Comparison of ENCODE assay signal across 12 cellular contexts in genomic region chr16:5604770-5605169, GRCh38.
DNase-seq lines count a peak whose midpoint lies in the region; ATAC-seq and TF ChIP-seq lines count a peak whose summit lies in the region.
"Had no signal": no experiment of that assay in that cellular context is flagged by ENCODE, and none has a peak within 500 bp of the region (broad histone marks: within the 10 kb centered on the region; RNA-seq: fewer than 3 reads in every experiment).

No MANE protein-coding gene starts in this region.

- in situ Hi-C loops in SK-MEL-5 (cut with HindIII; ENCODE audit: low pct_unique_long_range_greater_than_20kb, low sequenced_read_pairs), result no loop called here

- POLR2A ChIA-PET in CD4-positive, alpha-beta memory T cell (lab: Charles Lee; ENCODE audit: partially characterized antibody), result no interaction called here

- H3K36me3 Mint-ChIP-seq in Calu3 (ENCODE audit: insufficient read depth, unreplicated experiment), result no peaks in the 10 kb centered on the region
- H3K36me3 Mint-ChIP-seq in CD4-positive, alpha-beta memory T cell, result no peaks in the 10 kb centered on the region
- H3K36me3 Mint-ChIP-seq: T-cell had no signal

- H3K36me3 ChIP-seq in liver (ENCODE audit: control insufficient read depth in 4 of 4, insufficient read depth in 3 of 4, low read depth in 1 of 4, low read length in 3 of 4), result no peaks in the 10 kb centered on the region
- no peaks in the 10 kb centered on the region for H3K36me3 ChIP-seq in CD4-positive, alpha-beta memory T cell (ENCODE audit: insufficient read depth, low read length)

- DNase-seq in Calu3 (peak; percentile 49), HuH-7 (ENCODE audit: low spot score) (peak; percentile 15), SK-MEL-5 (ENCODE audit: low read depth, low spot score) (peak; percentile 59)
- DNase-seq in CD4-positive, alpha-beta memory T cell, result no peak
- DNase-seq: T-cell, testis had no signal

- H3K27ac ChIP-seq in liver (ENCODE audit: low read depth in 1 of 2, low read length in 2 of 2), result no peak overlapping the region
- no peak overlapping the region for H3K27ac ChIP-seq in CD4-positive, alpha-beta memory T cell (ENCODE audit: low read depth, low read length)
- H3K27ac ChIP-seq: KMS-11, testis had no signal

- no peak overlapping the region for H3K27ac Mint-ChIP-seq in Calu3 (ENCODE audit: unreplicated experiment)
- no peak overlapping the region for H3K27ac Mint-ChIP-seq in CD4-positive, alpha-beta memory T cell
- H3K27ac Mint-ChIP-seq: T-cell had no signal

- CTCF ChIA-PET in Calu3 (lab: Charles Lee), result no interaction called here
- CTCF ChIA-PET in CD4-positive, alpha-beta memory T cell (lab: Charles Lee; ENCODE audit: partially characterized antibody), result no interaction called here

- intact Hi-C loops in Calu3 (cut with micrococcal nuclease; ENCODE audit: unreplicated experiment), result loop anchor here (2.0 to 5.0 kb wide), 2 partner anchors 102 to 367 kb away; no protein-coding TSS in a partner anchor
- intact Hi-C loops in CD4-positive, alpha-beta memory T cell (cut with micrococcal nuclease), result no loop called here

- peak; percentile 57 for TF ChIP-seq CTCF in Calu3 (IDR thresholded peaks at IDR 0.05; ENCODE audit: unreplicated experiment)
- TF ChIP-seq CTCF in liver (IDR thresholded peaks at IDR 0.05; ENCODE audit: low read depth, low read length, missing input control), result peak; percentile 2

- H3K9me3 Mint-ChIP-seq in Calu3 (ENCODE audit: low read depth, unreplicated experiment), result no peaks in the 10 kb centered on the region
- peaks cover 0 to 12% (median 4%) of the 10 kb centered on the region in 8 donors for H3K9me3 Mint-ChIP-seq in CD4-positive, alpha-beta memory T cell

- BruUV-seq in Calu3 (replicated peaks; lab: Mats Ljungman, UMichigan), result no TSS peak

- no peak overlapping the region for H3K9ac ChIP-seq in liver (ENCODE audit: low read depth in 1 of 2, low read length in 2 of 2)
- H3K9ac ChIP-seq: KMS-11 had no signal

- ATAC-seq in GM19463 (IDR thresholded peaks at IDR 0.05; ENCODE audit: unreplicated experiment) (no peak), HG03378 (IDR thresholded peaks at IDR 0.05; ENCODE audit: unreplicated experiment) (no peak), HG02588 (IDR thresholded peaks at IDR 0.05; ENCODE audit: unreplicated experiment) (no peak)
- ATAC-seq: T-cell had no signal

- H3K27me3 Mint-ChIP-seq in Calu3 (ENCODE audit: unreplicated experiment), result peaks cover 7% of the 10 kb centered on the region
- no peaks in the 10 kb centered on the region for H3K27me3 Mint-ChIP-seq in CD4-positive, alpha-beta memory T cell
- H3K27me3 Mint-ChIP-seq: T-cell had no signal

- H3K27me3 ChIP-seq in liver (ENCODE audit: control insufficient read depth in 4 of 4, insufficient read depth in 4 of 4, low read length in 3 of 4), result peaks cover 0 to 4% (median 1%) of the 10 kb centered on the region in 4 donors
- H3K27me3 ChIP-seq in CD4-positive, alpha-beta memory T cell (ENCODE audit: insufficient read depth, low read length), result no peaks in the 10 kb centered on the region
- H3K27me3 ChIP-seq: testis had no signal

- H3K4me3 Mint-ChIP-seq in Calu3 (ENCODE audit: low read depth, unreplicated experiment), result no peak overlapping the region
- no peak overlapping the region for H3K4me3 Mint-ChIP-seq in CD4-positive, alpha-beta memory T cell
- H3K4me3 Mint-ChIP-seq: T-cell had no signal

- WGBS in liver, result 37% methylated on average over 8 of the region's 8 CpGs

- TF ChIP-seq RAD21 in liver (IDR thresholded peaks at IDR 0.05), result peak; percentile 39 to 45

- no peaks in the 10 kb centered on the region for H3K4me1 ChIP-seq in liver (ENCODE audit: control insufficient read depth in 4 of 4, insufficient read depth in 4 of 4, low read length in 3 of 4)
- H3K4me1 ChIP-seq in CD4-positive, alpha-beta memory T cell (ENCODE audit: insufficient read depth, low read length), result no peaks in the 10 kb centered on the region
- H3K4me1 ChIP-seq: testis had no signal

- H3K4me1 Mint-ChIP-seq in Calu3 (ENCODE audit: low read depth, unreplicated experiment), result no peaks in the 10 kb centered on the region
- H3K4me1 Mint-ChIP-seq in CD4-positive, alpha-beta memory T cell, result no peaks in the 10 kb centered on the region
- H3K4me1 Mint-ChIP-seq: T-cell had no signal

- peaks cover 0 to 1% (median 0%) of the 10 kb centered on the region in 4 donors for H3K9me3 ChIP-seq in liver (ENCODE audit: control insufficient read depth in 4 of 4, low read length in 3 of 4)
- H3K9me3 ChIP-seq in CD4-positive, alpha-beta memory T cell (ENCODE audit: control insufficient read depth in 1 of 2, low read length in 2 of 2), result no peaks in the 10 kb centered on the region
- H3K9me3 ChIP-seq: testis had no signal

- no peak overlapping the region for H3K4me3 ChIP-seq in liver (ENCODE audit: low read depth in 1 of 3, low read length in 3 of 3)
- H3K4me3 ChIP-seq in CD4-positive, alpha-beta memory T cell (ENCODE audit: low read length in 2 of 2), result no peak overlapping the region
- H3K4me3 ChIP-seq: lung, testis had no signal

TF ChIP-seq in liver, 16 proteins besides CTCF, POLR2A, EP300 and RAD21:
- TF ChIP-seq REST (IDR thresholded peaks at IDR 0.05) (no peak), EGR1 (IDR thresholded peaks at IDR 0.05; ENCODE audit: low read depth in 2 of 2) (no peak), NR2F2 (IDR thresholded peaks at IDR 0.05) (no peak), YY1 (IDR thresholded peaks at IDR 0.05) (no peak), HNF4G (IDR thresholded peaks at IDR 0.05) (no peak), FOXA1 (IDR thresholded peaks at IDR 0.05) (no peak)
- TF ChIP-seq, protein P1, sequence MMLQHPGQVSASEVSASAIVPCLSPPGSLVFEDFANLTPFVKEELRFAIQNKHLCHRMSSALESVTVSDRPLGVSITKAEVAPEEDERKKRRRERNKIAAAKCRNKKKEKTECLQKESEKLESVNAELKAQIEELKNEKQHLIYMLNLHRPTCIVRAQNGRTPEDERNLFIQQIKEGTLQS (IDR thresholded peaks at IDR 0.05), result no peak

Comparison
In these comparisons a context has a peak if more than half of its experiments do, and no peak if none do; other contexts are left out.
1. DNase-seq: peak in Calu3 (single experiment), HuH-7 (single experiment) and SK-MEL-5 (single experiment); none in CD4-positive, alpha-beta memory T cell (0 of 5).